Comparison of ENCODE assay signal across 1 cellular context in the genomic region with DNA sequence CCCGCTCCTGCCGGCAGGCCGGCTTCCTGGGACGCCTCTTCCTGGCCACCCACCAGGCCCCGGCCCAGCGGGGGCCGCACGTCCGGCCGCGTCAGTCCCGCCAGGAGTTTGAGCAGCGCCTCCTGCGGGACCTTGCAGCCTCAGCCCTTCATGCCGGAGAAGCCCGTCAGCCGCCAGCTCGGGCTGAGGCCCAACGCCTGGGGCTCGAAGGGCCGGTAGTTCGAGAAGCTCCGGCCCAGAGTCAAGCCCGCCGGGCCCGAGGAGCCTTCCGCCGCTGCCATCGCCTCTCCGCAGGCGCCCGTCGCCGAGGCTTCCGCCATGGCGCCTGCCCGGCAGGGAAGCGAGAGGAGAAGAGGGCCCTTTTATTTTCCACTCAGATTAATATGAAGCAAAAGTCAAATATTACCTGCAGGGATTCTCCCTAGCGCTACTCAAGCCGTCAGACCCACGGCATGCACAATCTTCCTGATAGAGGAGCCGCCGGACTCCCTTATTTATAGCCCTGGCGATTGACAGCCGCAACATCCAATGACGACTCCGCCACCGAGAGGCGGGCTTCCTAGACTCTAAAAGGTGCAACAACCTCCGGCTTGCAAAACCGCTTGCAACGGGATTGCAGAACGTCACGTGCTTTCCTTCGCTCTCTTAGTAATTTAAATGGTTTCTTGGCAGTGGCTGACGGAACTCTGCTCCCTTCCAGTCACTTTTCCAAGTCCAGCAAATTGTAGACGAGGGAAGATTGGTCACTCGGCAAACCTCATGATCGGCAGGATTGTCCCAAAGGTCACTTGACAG.
A peak's percentile ranks its signal among the peaks of the same experiment; 100 is the strongest.
TF ChIP-seq lines count a peak whose summit lies in the region.

A gene with protein sequence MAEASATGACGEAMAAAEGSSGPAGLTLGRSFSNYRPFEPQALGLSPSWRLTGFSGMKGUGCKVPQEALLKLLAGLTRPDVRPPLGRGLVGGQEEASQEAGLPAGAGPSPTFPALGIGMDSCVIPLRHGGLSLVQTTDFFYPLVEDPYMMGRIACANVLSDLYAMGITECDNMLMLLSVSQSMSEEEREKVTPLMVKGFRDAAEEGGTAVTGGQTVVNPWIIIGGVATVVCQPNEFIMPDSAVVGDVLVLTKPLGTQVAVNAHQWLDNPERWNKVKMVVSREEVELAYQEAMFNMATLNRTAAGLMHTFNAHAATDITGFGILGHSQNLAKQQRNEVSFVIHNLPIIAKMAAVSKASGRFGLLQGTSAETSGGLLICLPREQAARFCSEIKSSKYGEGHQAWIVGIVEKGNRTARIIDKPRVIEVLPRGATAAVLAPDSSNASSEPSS (minus strand): TSS at position 467 of the 795 bp plus-strand sequence. CDS start 147 bp downstream, at position 320.

TF ChIP-seq in HepG2, 621 proteins besides CTCF, POLR2A, EP300 and RAD21 (continued from another document and continues in another):
- TF ChIP-seq ZNF570 (CRISPR knock-in tag; IDR thresholded peaks at IDR 0.05; ENCODE audit: borderline replicate concordance) (no peak), ZNF138 (CRISPR knock-in tag; IDR thresholded peaks at IDR 0.05; ENCODE audit: low read depth) (no peak; the same call in 1 of the 2 replicates), YEATS4 (CRISPR knock-in tag; IDR thresholded peaks at IDR 0.05; ENCODE audit: borderline replicate concordance) (no peak; the same call in 1 of the 2 replicates), ZNF331 (CRISPR knock-in tag; IDR thresholded peaks at IDR 0.05) (0 out of 2 replicates have a peak, but pooled peaks have one; percentile 41), FOXC1 (CRISPR knock-in tag; IDR thresholded peaks at IDR 0.05; ENCODE audit: borderline replicate concordance) (peak; percentile 83; the same call in 1 of the 2 replicates), ZNF780A (CRISPR knock-in tag; IDR thresholded peaks at IDR 0.05) (no peak), ZMYM2 (CRISPR knock-in tag; IDR thresholded peaks at IDR 0.05) (peak; percentile 32; the same call in 1 of the 2 replicates), ZNF30 (CRISPR knock-in tag; IDR thresholded peaks at IDR 0.05) (0 out of 2 replicates have a peak, but pooled peaks have one; percentile 85), ZBTB7B (CRISPR knock-in tag; IDR thresholded peaks at IDR 0.05) (no peak), GZF1 (CRISPR knock-in tag; IDR thresholded peaks at IDR 0.05) (no peak), GPN1 (CRISPR knock-in tag; IDR thresholded peaks at IDR 0.05; ENCODE audit: borderline replicate concordance) (no peak), SIN3A (IDR thresholded peaks at IDR 0.05; ENCODE audit: borderline replicate concordance, low read depth, low read length) (peak; percentile 76; the same call in 1 of the 2 replicates), RFX3 (CRISPR knock-in tag; IDR thresholded peaks at IDR 0.05) (no peak; the same call in 1 of the 2 replicates), ZMYM3 (CRISPR knock-in tag; IDR thresholded peaks at IDR 0.05) (peak; percentile 79; the same call in 1 of the 2 replicates), ZNF264 (CRISPR knock-in tag; IDR thresholded peaks at IDR 0.05) (peak; percentile 49; the same call in 1 of the 2 replicates), PRMT3 (CRISPR knock-in tag; IDR thresholded peaks at IDR 0.05; ENCODE audit: borderline replicate concordance, low read depth) (peak; percentile 60; the same call in 1 of the 2 replicates), MAZ (IDR thresholded peaks at IDR 0.05; ENCODE audit: borderline replicate concordance, low read depth, low read length) (no peak), MAZ (CRISPR knock-in tag; IDR thresholded peaks at IDR 0.05; ENCODE audit: low read depth) (no peak), ZNF333 (CRISPR knock-in tag; IDR thresholded peaks at IDR 0.05; ENCODE audit: borderline replicate concordance) (peak; percentile 89; the same call in 1 of the 2 replicates), DNMT1 (CRISPR knock-in tag; IDR thresholded peaks at IDR 0.05) (no peak), NFYB (CRISPR knock-in tag; IDR thresholded peaks at IDR 0.05) (peak; percentile 96), TEAD2 (CRISPR knock-in tag; IDR thresholded peaks at IDR 0.05) (no peak), ZNF251 (CRISPR knock-in tag; IDR thresholded peaks at IDR 0.05) (no peak), MBNL3 (CRISPR knock-in tag; conservative IDR thresholded peaks at IDR 0.05) (no peak), KMT2B (CRISPR knock-in tag; IDR thresholded peaks at IDR 0.05) (no peak), ZNF652 (CRISPR knock-in tag; IDR thresholded peaks at IDR 0.05; ENCODE audit: borderline replicate concordance, low read depth) (no peak), KLF9 (CRISPR knock-in tag; IDR thresholded peaks at IDR 0.05; ENCODE audit: low read depth) (peak; percentile 74; the same call in 1 of the 2 replicates), SSRP1 (CRISPR knock-in tag; IDR thresholded peaks at IDR 0.05) (no peak), ZFP36L2 (CRISPR knock-in tag; IDR thresholded peaks at IDR 0.05) (no peak), CEBPB (IDR thresholded peaks at IDR 0.05; ENCODE audit: borderline replicate concordance, low read depth, low read length) (peak; percentile 96), MBD4 (IDR thresholded peaks at IDR 0.05; ENCODE audit: borderline replicate concordance, low read length) (no peak)
- TF ChIP-seq, protein P1, sequence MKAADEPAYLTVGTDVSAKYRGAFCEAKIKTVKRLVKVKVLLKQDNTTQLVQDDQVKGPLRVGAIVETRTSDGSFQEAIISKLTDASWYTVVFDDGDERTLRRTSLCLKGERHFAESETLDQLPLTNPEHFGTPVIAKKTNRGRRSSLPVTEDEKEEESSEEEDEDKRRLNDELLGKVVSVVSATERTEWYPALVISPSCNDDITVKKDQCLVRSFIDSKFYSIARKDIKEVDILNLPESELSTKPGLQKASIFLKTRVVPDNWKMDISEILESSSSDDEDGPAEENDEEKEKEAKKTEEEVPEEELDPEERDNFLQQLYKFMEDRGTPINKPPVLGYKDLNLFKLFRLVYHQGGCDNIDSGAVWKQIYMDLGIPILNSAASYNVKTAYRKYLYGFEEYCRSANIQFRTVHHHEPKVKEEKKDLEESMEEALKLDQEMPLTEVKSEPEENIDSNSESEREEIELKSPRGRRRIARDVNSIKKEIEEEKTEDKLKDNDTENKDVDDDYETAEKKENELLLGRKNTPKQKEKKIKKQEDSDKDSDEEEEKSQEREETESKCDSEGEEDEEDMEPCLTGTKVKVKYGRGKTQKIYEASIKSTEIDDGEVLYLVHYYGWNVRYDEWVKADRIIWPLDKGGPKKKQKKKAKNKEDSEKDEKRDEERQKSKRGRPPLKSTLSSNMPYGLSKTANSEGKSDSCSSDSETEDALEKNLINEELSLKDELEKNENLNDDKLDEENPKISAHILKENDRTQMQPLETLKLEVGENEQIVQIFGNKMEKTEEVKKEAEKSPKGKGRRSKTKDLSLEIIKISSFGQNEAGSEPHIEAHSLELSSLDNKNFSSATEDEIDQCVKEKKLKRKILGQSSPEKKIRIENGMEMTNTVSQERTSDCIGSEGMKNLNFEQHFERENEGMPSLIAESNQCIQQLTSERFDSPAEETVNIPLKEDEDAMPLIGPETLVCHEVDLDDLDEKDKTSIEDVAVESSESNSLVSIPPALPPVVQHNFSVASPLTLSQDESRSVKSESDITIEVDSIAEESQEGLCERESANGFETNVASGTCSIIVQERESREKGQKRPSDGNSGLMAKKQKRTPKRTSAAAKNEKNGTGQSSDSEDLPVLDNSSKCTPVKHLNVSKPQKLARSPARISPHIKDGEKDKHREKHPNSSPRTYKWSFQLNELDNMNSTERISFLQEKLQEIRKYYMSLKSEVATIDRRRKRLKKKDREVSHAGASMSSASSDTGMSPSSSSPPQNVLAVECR (CRISPR knock-in tag; IDR thresholded peaks at IDR 0.05; ENCODE audit: borderline replicate concordance), result peak; percentile 81
- TF ChIP-seq, protein P2, sequence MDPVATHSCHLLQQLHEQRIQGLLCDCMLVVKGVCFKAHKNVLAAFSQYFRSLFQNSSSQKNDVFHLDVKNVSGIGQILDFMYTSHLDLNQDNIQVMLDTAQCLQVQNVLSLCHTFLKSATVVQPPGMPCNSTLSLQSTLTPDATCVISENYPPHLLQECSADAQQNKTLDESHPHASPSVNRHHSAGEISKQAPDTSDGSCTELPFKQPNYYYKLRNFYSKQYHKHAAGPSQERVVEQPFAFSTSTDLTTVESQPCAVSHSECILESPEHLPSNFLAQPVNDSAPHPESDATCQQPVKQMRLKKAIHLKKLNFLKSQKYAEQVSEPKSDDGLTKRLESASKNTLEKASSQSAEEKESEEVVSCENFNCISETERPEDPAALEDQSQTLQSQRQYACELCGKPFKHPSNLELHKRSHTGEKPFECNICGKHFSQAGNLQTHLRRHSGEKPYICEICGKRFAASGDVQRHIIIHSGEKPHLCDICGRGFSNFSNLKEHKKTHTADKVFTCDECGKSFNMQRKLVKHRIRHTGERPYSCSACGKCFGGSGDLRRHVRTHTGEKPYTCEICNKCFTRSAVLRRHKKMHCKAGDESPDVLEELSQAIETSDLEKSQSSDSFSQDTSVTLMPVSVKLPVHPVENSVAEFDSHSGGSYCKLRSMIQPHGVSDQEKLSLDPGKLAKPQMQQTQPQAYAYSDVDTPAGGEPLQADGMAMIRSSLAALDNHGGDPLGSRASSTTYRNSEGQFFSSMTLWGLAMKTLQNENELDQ (CRISPR knock-in tag; IDR thresholded peaks at IDR 0.05; ENCODE audit: borderline replicate concordance), result no peak
- TF ChIP-seq, protein P3, sequence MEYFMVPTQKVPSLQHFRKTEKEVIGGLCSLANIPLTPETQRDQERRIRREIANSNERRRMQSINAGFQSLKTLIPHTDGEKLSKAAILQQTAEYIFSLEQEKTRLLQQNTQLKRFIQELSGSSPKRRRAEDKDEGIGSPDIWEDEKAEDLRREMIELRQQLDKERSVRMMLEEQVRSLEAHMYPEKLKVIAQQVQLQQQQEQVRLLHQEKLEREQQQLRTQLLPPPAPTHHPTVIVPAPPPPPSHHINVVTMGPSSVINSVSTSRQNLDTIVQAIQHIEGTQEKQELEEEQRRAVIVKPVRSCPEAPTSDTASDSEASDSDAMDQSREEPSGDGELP (IDR thresholded peaks at IDR 0.05; ENCODE audit: borderline replicate concordance, low read depth), result no peak
- TF ChIP-seq, protein P4, sequence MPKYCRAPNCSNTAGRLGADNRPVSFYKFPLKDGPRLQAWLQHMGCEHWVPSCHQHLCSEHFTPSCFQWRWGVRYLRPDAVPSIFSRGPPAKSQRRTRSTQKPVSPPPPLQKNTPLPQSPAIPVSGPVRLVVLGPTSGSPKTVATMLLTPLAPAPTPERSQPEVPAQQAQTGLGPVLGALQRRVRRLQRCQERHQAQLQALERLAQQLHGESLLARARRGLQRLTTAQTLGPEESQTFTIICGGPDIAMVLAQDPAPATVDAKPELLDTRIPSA (CRISPR knock-in tag; IDR thresholded peaks at IDR 0.05; ENCODE audit: borderline replicate concordance), result no peak; the same call in 1 of the 2 replicates
- TF ChIP-seq, protein P5, sequence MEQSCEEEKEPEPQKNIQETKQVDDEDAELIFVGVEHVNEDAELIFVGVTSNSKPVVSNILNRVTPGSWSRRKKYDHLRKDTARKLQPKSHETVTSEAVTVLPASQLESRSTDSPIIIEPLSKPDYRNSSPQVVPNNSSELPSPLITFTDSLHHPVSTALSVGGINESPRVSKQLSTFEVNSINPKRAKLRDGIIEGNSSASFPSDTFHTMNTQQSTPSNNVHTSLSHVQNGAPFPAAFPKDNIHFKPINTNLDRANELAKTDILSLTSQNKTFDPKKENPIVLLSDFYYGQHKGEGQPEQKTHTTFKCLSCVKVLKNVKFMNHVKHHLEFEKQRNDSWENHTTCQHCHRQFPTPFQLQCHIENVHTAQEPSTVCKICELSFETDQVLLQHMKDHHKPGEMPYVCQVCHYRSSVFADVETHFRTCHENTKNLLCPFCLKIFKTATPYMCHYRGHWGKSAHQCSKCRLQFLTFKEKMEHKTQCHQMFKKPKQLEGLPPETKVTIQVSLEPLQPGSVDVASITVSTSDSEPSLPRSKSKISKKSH (CRISPR knock-in tag; IDR thresholded peaks at IDR 0.05; ENCODE audit: borderline replicate concordance), result no peak
- TF ChIP-seq, protein P6, sequence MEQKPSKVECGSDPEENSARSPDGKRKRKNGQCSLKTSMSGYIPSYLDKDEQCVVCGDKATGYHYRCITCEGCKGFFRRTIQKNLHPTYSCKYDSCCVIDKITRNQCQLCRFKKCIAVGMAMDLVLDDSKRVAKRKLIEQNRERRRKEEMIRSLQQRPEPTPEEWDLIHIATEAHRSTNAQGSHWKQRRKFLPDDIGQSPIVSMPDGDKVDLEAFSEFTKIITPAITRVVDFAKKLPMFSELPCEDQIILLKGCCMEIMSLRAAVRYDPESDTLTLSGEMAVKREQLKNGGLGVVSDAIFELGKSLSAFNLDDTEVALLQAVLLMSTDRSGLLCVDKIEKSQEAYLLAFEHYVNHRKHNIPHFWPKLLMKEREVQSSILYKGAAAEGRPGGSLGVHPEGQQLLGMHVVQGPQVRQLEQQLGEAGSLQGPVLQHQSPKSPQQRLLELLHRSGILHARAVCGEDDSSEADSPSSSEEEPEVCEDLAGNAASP (CRISPR knock-in tag; IDR thresholded peaks at IDR 0.05; ENCODE audit: borderline replicate concordance), result peak; percentile 57
- TF ChIP-seq, protein P7, sequence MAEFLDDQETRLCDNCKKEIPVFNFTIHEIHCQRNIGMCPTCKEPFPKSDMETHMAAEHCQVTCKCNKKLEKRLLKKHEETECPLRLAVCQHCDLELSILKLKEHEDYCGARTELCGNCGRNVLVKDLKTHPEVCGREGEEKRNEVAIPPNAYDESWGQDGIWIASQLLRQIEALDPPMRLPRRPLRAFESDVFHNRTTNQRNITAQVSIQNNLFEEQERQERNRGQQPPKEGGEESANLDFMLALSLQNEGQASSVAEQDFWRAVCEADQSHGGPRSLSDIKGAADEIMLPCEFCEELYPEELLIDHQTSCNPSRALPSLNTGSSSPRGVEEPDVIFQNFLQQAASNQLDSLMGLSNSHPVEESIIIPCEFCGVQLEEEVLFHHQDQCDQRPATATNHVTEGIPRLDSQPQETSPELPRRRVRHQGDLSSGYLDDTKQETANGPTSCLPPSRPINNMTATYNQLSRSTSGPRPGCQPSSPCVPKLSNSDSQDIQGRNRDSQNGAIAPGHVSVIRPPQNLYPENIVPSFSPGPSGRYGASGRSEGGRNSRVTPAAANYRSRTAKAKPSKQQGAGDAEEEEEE (CRISPR knock-in tag; IDR thresholded peaks at IDR 0.05; ENCODE audit: borderline replicate concordance), result no peak; the same call in 1 of the 2 replicates
- TF ChIP-seq, protein P8, sequence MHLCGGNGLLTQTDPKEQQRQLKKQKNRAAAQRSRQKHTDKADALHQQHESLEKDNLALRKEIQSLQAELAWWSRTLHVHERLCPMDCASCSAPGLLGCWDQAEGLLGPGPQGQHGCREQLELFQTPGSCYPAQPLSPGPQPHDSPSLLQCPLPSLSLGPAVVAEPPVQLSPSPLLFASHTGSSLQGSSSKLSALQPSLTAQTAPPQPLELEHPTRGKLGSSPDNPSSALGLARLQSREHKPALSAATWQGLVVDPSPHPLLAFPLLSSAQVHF (CRISPR knock-in tag; IDR thresholded peaks at IDR 0.05), result no peak
- TF ChIP-seq, protein P9, sequence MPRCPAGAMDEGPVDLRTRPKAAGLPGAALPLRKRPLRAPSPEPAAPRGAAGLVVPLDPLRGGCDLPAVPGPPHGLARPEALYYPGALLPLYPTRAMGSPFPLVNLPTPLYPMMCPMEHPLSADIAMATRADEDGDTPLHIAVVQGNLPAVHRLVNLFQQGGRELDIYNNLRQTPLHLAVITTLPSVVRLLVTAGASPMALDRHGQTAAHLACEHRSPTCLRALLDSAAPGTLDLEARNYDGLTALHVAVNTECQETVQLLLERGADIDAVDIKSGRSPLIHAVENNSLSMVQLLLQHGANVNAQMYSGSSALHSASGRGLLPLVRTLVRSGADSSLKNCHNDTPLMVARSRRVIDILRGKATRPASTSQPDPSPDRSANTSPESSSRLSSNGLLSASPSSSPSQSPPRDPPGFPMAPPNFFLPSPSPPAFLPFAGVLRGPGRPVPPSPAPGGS (CRISPR knock-in tag; IDR thresholded peaks at IDR 0.05), result peak; percentile 36; the same call in 1 of the 2 replicates
